10 cellular contexts compared by ENCODE assay signal in genomic region chr5:142280066-142281011, GRCh38. TPM values are rescaled to one million over a fixed set of nuclear protein-coding genes. Genes with fewer than 3 reads are reported as not detected.
A peak's percentile ranks its signal among the peaks of the same experiment; 100 is the strongest.
DNase-seq lines count a peak whose midpoint lies in the region; ATAC-seq and TF ChIP-seq lines count a peak whose summit lies in the region.
"Had no signal": no experiment of that assay in that cellular context is flagged by ENCODE, and none has a peak within 500 bp of the region (broad histone marks: within the 10 kb centered on the region; RNA-seq: fewer than 3 reads in every experiment).

No MANE protein-coding gene starts in this region.

- DNase-seq in dermis microvascular lymphatic vessel endothelial cell (ENCODE audit: low read depth in 2 of 2) (peak; percentile 93 to 97), left kidney (ENCODE audit: low read depth, low spot score) (peak; percentile 96), smooth muscle cell of the brain vasculature (ENCODE audit: low read depth, low spot score) (peak; percentile 79), cerebellar nuclear complex (lab: John Stamatoyannopoulos, UW) (no peak), GM19240 (ENCODE audit: insufficient read length, low spot score) (no peak)
- DNase-seq: activated CD8-positive, alpha-beta memory T cell treated with anti-CD3 and anti-CD28 coated beads, Interleukin-2, amount 50 U/mL, for 48 hours; stimulated activated CD4-positive, alpha-beta T cell treated with anti-CD3 and anti-CD28 coated beads, Interleukin-15, amount 100 ng/mL, for 24 hours had no signal

- peak; percentile 24; the same call in 1 of the 2 replicates for TF ChIP-seq RAD21 in Ishikawa (IDR thresholded peaks at IDR 0.05; ENCODE audit: low read depth)

- ATAC-seq in GM18873 (IDR thresholded peaks at IDR 0.05; ENCODE audit: low FRiP score, unreplicated experiment) (no peak), GM18861 (IDR thresholded peaks at IDR 0.05; ENCODE audit: unreplicated experiment) (no peak)

- TF ChIP-seq EP300 in Ishikawa (IDR thresholded peaks at IDR 0.05; ENCODE audit: borderline replicate concordance), result peak; percentile 68

TF ChIP-seq in Ishikawa, 13 proteins besides CTCF, POLR2A, EP300 and RAD21:
- TF ChIP-seq YY1 (IDR thresholded peaks at IDR 0.05; ENCODE audit: low read depth) (0 out of 2 replicates have a peak, but pooled peaks have one; percentile 42), TEAD4 (IDR thresholded peaks at IDR 0.05) (no peak; the same call in 1 of the 2 replicates), NFIC (IDR thresholded peaks at IDR 0.05) (peak; percentile 70), EGR1 (IDR thresholded peaks at IDR 0.05) (no peak; the same call in 1 of the 2 replicates), CREB1 (IDR thresholded peaks at IDR 0.05; ENCODE audit: low read depth) (no peak), FOXM1 (IDR thresholded peaks at IDR 0.05; ENCODE audit: borderline replicate concordance, low read depth) (peak; percentile 40; the same call in 1 of the 2 replicates), USF1 (IDR thresholded peaks at IDR 0.05) (peak; percentile 59), REST (IDR thresholded peaks at IDR 0.05; ENCODE audit: low read depth) (no peak), ZBTB7A (IDR thresholded peaks at IDR 0.05; ENCODE audit: low read depth) (no peak), MAX (IDR thresholded peaks at IDR 0.05) (peak; percentile 62), CEBPB (IDR thresholded peaks at IDR 0.05) (peak; percentile 89), TCF12 (IDR thresholded peaks at IDR 0.05; ENCODE audit: low read depth) (peak; percentile 86), TAF1 (IDR thresholded peaks at IDR 0.05; ENCODE audit: low read depth) (no peak)

RNA-seq across cellular contexts. Expression of gene SPRY4, which starts 44.5 kb away (rescaled TPM):
- total RNA-seq in dermis microvascular lymphatic vessel endothelial cell, result 4.4 and 4.5 TPM in 2 replicates

Comparison
In these comparisons a context has a peak if more than half of its experiments do, and no peak if none do; other contexts are left out.
1. DNase-seq: peak in dermis microvascular lymphatic vessel endothelial cell (2 of 2), left kidney (single experiment) and smooth muscle cell of the brain vasculature (single experiment); none in cerebellar nuclear complex (0 of 2) and GM19240 (single experiment).